Comparison of ENCODE assay signal across 15 cellular contexts in genomic region chr2:1891147-1891546, GRCh38.
DNase-seq lines count a peak whose midpoint lies in the region; TF ChIP-seq lines count a peak whose summit lies in the region.
"Had no signal": no experiment of that assay in that cellular context is flagged by ENCODE, and none has a peak within 500 bp of the region (broad histone marks: within the 10 kb centered on the region; RNA-seq: fewer than 3 reads in every experiment).

No MANE protein-coding gene starts in this region.

- TF ChIP-seq CTCF in A673 (conservative IDR thresholded peaks at IDR 0.05; ENCODE audit: low read depth, low read length): 0 out of 2 replicates have a peak, but pooled peaks have one; percentile 11

- H3K4me1 ChIP-seq in A673 (ENCODE audit: insufficient read depth, low read length, poor library complexity, severe bottlenecking): no peaks in the 10 kb centered on the region
- H3K4me1 ChIP-seq: upper lobe of right lung had no signal

- intact Hi-C loops in A673 (cut with micrococcal nuclease; ENCODE audit: unreplicated experiment): no loop called here

- CTCF ChIA-PET in A673 (lab: Charles Lee): no interaction called here

- POLR2A ChIA-PET in A673 (lab: Charles Lee; ENCODE audit: low non-redundant PET): interaction anchor here (0.7 kb wide), 1 partner anchor 132 kb away, joined by 3 read pairs; no protein-coding TSS in a partner anchor

- no peak overlapping the region for H3K4me3 ChIP-seq in A673 (ENCODE audit: low read depth, low read length, poor library complexity, severe bottlenecking)
- H3K4me3 ChIP-seq in H7 (ENCODE audit: insufficient read depth, low read depth, low read length): no peak overlapping the region
- H3K4me3 ChIP-seq: upper lobe of right lung had no signal

- H3K36me3 ChIP-seq in A673 (ENCODE audit: insufficient read depth, low read length, poor library complexity, severe bottlenecking): no peaks in the 10 kb centered on the region
- no peaks in the 10 kb centered on the region for H3K36me3 ChIP-seq in H7 (replicated peaks; ENCODE audit: control insufficient read depth, insufficient read depth, low read length)
- H3K36me3 ChIP-seq: upper lobe of right lung had no signal

- H3K27me3 ChIP-seq in A673 (replicated peaks; ENCODE audit: insufficient read depth, low read depth, low read length, poor library complexity): no peaks in the 10 kb centered on the region
- no peaks in the 10 kb centered on the region for H3K27me3 ChIP-seq in H7 (ENCODE audit: control insufficient read depth, insufficient read depth, low read length)

- BruUV-seq in A673 (replicated peaks; lab: Mats Ljungman, UMichigan): no TSS peak

- H3K9me3 ChIP-seq in A673 (ENCODE audit: low read depth, low read length, poor library complexity, severe bottlenecking): no peaks in the 10 kb centered on the region
- H3K9me3 ChIP-seq: upper lobe of right lung had no signal

- no peak overlapping the region for H3K27ac ChIP-seq in A673 (ENCODE audit: low read depth, low read length, poor library complexity, severe bottlenecking)
- H3K27ac ChIP-seq: upper lobe of right lung had no signal

- DNase-seq in A673 (ENCODE audit: low spot score): no peak
- peak; percentile 70 for DNase-seq in H7
- peak; percentile 78 for DNase-seq in cerebellar cortex (ENCODE audit: low spot score)
- DNase-seq in islet precursor cell: peak; percentile 59
- DNase-seq in A172 (ENCODE audit: low spot score): no peak
- DNase-seq in activated CD4-positive, alpha-beta T cell treated with anti-CD3 and anti-CD28 coated beads, Interleukin-2, amount 50 U/mL, for 4 hours: no peak
- DNase-seq in SW480 (ENCODE audit: low spot score): no peak
- DNase-seq: activated CD4-positive, CD25-positive, alpha-beta regulatory T cell; activated CD8-positive, alpha-beta T cell treated with anti-CD3 and anti-CD28 coated beads for 36 hours; activated gamma-delta T cell treated with Interleukin-2 at 50 U/mL for 16 hours; CD4-positive, alpha-beta T cell; GF-D8; midbrain; NCI-H1930; upper lobe of right lung had no signal

Comparison
In these comparisons a context has a peak if more than half of its experiments do, and no peak if none do; other contexts are left out.
1. DNase-seq: peak in H7 (single experiment), cerebellar cortex (single experiment) and islet precursor cell (single experiment); none in A673 (single experiment), A172 (single experiment), activated CD4-positive, alpha-beta T cell treated with anti-CD3 and anti-CD28 coated beads, Interleukin-2, amount 50 U/mL, for 4 hours (0 of 2) and SW480 (single experiment).